23 cellular contexts compared by ENCODE assay signal in the genomic region with DNA sequence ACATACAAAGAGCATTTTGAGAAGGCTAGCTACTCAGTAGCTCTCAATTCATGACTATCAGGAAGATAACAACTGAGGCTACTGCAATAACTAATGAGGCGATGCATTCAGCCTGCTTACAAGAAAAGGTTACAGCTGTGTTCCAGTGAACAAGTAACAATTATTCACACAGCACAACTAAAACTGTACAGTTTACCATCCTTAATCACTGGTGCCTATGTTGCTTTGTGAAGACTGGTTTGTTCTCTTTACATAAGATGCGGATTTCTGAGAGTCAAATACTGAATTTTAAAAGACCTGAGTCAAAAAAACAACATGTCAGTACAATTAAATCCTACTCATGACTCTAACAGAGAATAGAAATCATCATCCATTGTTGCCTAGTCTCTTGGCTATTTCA.
DNase-seq lines count a peak whose midpoint lies in the region; ATAC-seq and TF ChIP-seq lines count a peak whose summit lies in the region.
"Had no signal": no experiment of that assay in that cellular context is flagged by ENCODE, and none has a peak within 500 bp of the region (broad histone marks: within the 10 kb centered on the region; RNA-seq: fewer than 3 reads in every experiment).

No MANE protein-coding gene starts in this region.

- no peak overlapping the region for H3K27ac ChIP-seq in sigmoid colon
- H3K27ac ChIP-seq: BLaER1 had no signal

- no peaks in the 10 kb centered on the region for H3K27me3 ChIP-seq in sigmoid colon
- H3K27me3 ChIP-seq: BLaER1 had no signal

- DNase-seq in NCI-H1105 (lab: John Stamatoyannopoulos, UW) (peak; percentile 80), NCI-H1105 treated with DMSO at 0.1 percent for 48 hours (lab: John Stamatoyannopoulos, UW) (no peak), NCI-H69 (lab: John Stamatoyannopoulos, UW) (peak; percentile 72), inferior parietal cortex (ENCODE audit: extremely low spot score) (peak; percentile 43), putamen (ENCODE audit: low spot score) (peak; percentile 7), sigmoid colon (no peak), SIG-M5 treated with dmso at 0.1 percent for 504 hours (lab: John Stamatoyannopoulos, UW; ENCODE audit: unreplicated experiment) (no peak)
- DNase-seq: 8988T; ACHN; CD4-positive, CD25-positive, alpha-beta regulatory T cell; GOT3; HFFc6; KBM-7; MM.1S; NCI-H1694 treated with DMSO at 0.1 percent for 48 hours; NCI-H2081 treated with DMSO at 0.1 percent for 48 hours; NCI-H524; SIG-M5; SK-N-SH; SW 1271 had no signal

- 89 to 90% methylated on average over 2 of the region's 2 CpGs for WGBS in sigmoid colon, 2 donors

- no peaks in the 10 kb centered on the region for H3K9me3 ChIP-seq in sigmoid colon
- H3K9me3 ChIP-seq: BLaER1, HAP-1, SK-N-SH had no signal

- TF ChIP-seq CTCF in sigmoid colon (IDR thresholded peaks at IDR 0.05), result no peak

- H3K4me1 ChIP-seq in sigmoid colon, result peaks cover 0 to 17% (median 11%) of the 10 kb centered on the region in 4 donors
- H3K4me1 ChIP-seq: BLaER1, HAP-1 had no signal

- ATAC-seq in HG02642 (IDR thresholded peaks at IDR 0.05; ENCODE audit: poor library complexity, unreplicated experiment), result no peak

- no peaks in the 10 kb centered on the region for H3K36me3 ChIP-seq in sigmoid colon
- H3K36me3 ChIP-seq: BLaER1, HAP-1 had no signal

- no peak overlapping the region for H3K4me3 ChIP-seq in sigmoid colon
- H3K4me3 ChIP-seq: BLaER1, HAP-1 had no signal

- intact Hi-C loops in sigmoid colon (cut with DNase I), result no loop called here

- no peak for TF ChIP-seq POLR2A in sigmoid colon (IDR thresholded peaks at IDR 0.05)

- no peak for TF ChIP-seq EP300 in sigmoid colon (IDR thresholded peaks at IDR 0.05)

Comparison
In these comparisons a context has a peak if more than half of its experiments do, and no peak if none do; other contexts are left out.
1. DNase-seq: peak in NCI-H1105 (single experiment), NCI-H69 (single experiment), inferior parietal cortex (single experiment) and putamen (single experiment); none in NCI-H1105 treated with DMSO at 0.1 percent for 48 hours (single experiment), sigmoid colon (single experiment) and SIG-M5 treated with dmso at 0.1 percent for 504 hours (single experiment).